ENCODE assay signal across 2 cellular contexts in genomic region chr18:23703057-23703986, GRCh38.
TF ChIP-seq lines count a peak whose summit lies in the region.

No MANE protein-coding gene starts in this region.

TF ChIP-seq in HCT116, 20 proteins besides CTCF, POLR2A, EP300 and RAD21:
- TF ChIP-seq EZH2phosphoT487 (IDR thresholded peaks at IDR 0.05; ENCODE audit: borderline replicate concordance) (no peak), YY1 (IDR thresholded peaks at IDR 0.05; ENCODE audit: extremely low read depth, insufficient replicate concordance, low read depth, low read length) (no peak), SRF (IDR thresholded peaks at IDR 0.05; ENCODE audit: low read depth) (0 out of 2 replicates have a peak, but pooled peaks have one; percentile 33)

TF ChIP-seq in H1, 55 proteins besides CTCF, POLR2A, EP300 and RAD21:
- TF ChIP-seq TAF7 (optimal IDR thresholded peaks at IDR 0.05; ENCODE audit: borderline replicate concordance, low read depth, low read length) (no peak), BCL11A (IDR thresholded peaks at IDR 0.05; ENCODE audit: low read depth in 2 of 2, low read length in 2 of 2) (no peak), BACH1 (IDR thresholded peaks at IDR 0.05; ENCODE audit: low read length) (no peak), USF2 (IDR thresholded peaks at IDR 0.05; ENCODE audit: low read length) (no peak), TCF12 (IDR thresholded peaks at IDR 0.05; ENCODE audit: low read depth, low read length) (no peak), RFX5 (IDR thresholded peaks at IDR 0.05; ENCODE audit: borderline replicate concordance, low read depth, low read length) (no peak), CHD1 (IDR thresholded peaks at IDR 0.05; ENCODE audit: low read depth, low read length) (no peak), POU5F1 (IDR thresholded peaks at IDR 0.05; ENCODE audit: low read depth, low read length) (no peak), CBX8 (IDR thresholded peaks at IDR 0.05; ENCODE audit: borderline replicate concordance, low read depth, low read length) (no peak), CBX5 (IDR thresholded peaks at IDR 0.05; ENCODE audit: low read depth, low read length) (no peak), SAP30 (IDR thresholded peaks at IDR 0.05; ENCODE audit: insufficient read depth, insufficient replicate concordance, low read length) (no peak), ZNF274 (IDR thresholded peaks at IDR 0.05; ENCODE audit: borderline replicate concordance, extremely low read depth, low read length) (no peak), NANOG (IDR thresholded peaks at IDR 0.05; ENCODE audit: insufficient read depth, low read depth, low read length, poor library complexity, severe bottlenecking) (no peak), ATF2 (IDR thresholded peaks at IDR 0.05; ENCODE audit: low read length) (no peak), KDM5A (IDR thresholded peaks at IDR 0.05; ENCODE audit: low read length) (no peak), SRF (IDR thresholded peaks at IDR 0.05; ENCODE audit: low read depth, low read length) (no peak), E2F6 (IDR thresholded peaks at IDR 0.05) (no peak), KDM4A (IDR thresholded peaks at IDR 0.05; ENCODE audit: low read depth, low read length, severe bottlenecking) (no peak)
